In the genomic region with DNA sequence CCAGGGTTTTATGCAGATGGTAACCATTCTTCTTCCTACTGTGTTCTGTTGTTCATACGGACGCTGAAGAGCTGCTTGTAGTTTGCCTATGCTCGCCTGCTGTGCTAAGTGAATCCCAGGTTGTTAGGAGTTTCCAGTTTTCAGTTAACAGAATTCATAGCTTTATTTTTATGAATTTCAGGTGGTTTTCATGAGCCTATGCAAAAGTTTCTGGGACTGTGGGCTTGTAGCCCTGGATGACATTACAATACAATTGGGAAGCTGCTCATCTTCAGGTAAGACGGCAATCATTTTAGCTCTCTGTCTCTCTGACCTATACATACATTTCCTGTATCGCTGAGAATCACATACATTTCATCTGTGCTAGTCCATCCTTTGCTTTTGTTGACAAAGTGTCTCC, we compare ENCODE assay signal across 28 cellular contexts.
"Had no signal": no experiment of that assay in that cellular context is flagged by ENCODE, and none has a peak within 500 bp of the region (broad histone marks: within the 10 kb centered on the region; RNA-seq: fewer than 3 reads in every experiment).

No MANE protein-coding gene starts in this region.

- H3K4me3 ChIP-seq: ascending aorta, breast epithelium, cardiac muscle cell, esophagus muscularis mucosa, gastrocnemius medialis, heart right ventricle had no signal

- H3K27ac ChIP-seq: ascending aorta, breast epithelium, cardiac muscle cell, esophagus muscularis mucosa, foreskin keratinocyte, gastrocnemius medialis, heart right ventricle had no signal

- DNase-seq: activated CD4-positive, alpha-beta memory T cell treated with anti-CD3 and anti-CD28 coated beads for 36 hours; activated CD4-positive, alpha-beta T cell treated with anti-CD3 and anti-CD28 coated beads for 36 hours; activated CD4-positive, alpha-beta T cell treated with anti-CD3 and anti-CD28 coated beads, Interleukin-2, amount 10 ng/mL, durations not matched to agents 24 days and 14 days; activated CD4-positive, CD25-positive, alpha-beta regulatory T cell; activated CD4-positive, CD25-positive, alpha-beta regulatory T cell treated with anti-CD3 and anti-CD28 coated beads, Interleukin-2, amount 50 U/mL, for 72 hours; activated CD8-positive, alpha-beta memory T cell treated with anti-CD3 and anti-CD28 coated beads, Interleukin-2, amount 50 U/mL, for 48 hours; activated gamma-delta T cell; activated naive CD4-positive, alpha-beta T cell; activated naive CD4-positive, alpha-beta T cell treated with anti-CD3 and anti-CD28 coated beads, Interleukin-2, amount 10 ng/mL, durations not matched to agents 7 days and 5 days; activated naive CD8-positive, alpha-beta T cell treated with anti-CD3 and anti-CD28 coated beads, Interleukin-2, amount 10 ng/mL, durations not matched to agents 7 days and 5 days; activated T-cell treated with anti-CD3 and anti-CD28 coated beads for 4 hours; activated T-cell treated with anti-CD3 and anti-CD28 coated beads, Interleukin-2, amount 50 U/mL, for 24 hours; activated T-cell treated with anti-CD3 and anti-CD28 coated beads, Interleukin-2, amount 50 U/mL, for 72 hours; central memory CD4-positive, alpha-beta T cell; cortex of kidney; dermis blood vessel endothelial cell; effector CD4-positive, alpha-beta T cell; effector memory CD8-positive, alpha-beta T cell; erythroblast; foreskin keratinocyte; gastrocnemius medialis; heart right ventricle; T-helper 2 cell had no signal

- H3K4me1 ChIP-seq: ascending aorta, breast epithelium, gastrocnemius medialis, heart right ventricle had no signal

- H3K9me3 ChIP-seq: ascending aorta, breast epithelium, esophagus muscularis mucosa, gastrocnemius medialis, heart right ventricle had no signal

- H3K27me3 ChIP-seq: ascending aorta, breast epithelium, cardiac muscle cell, esophagus muscularis mucosa, foreskin keratinocyte, gastrocnemius medialis, heart right ventricle had no signal

- H3K36me3 ChIP-seq: breast epithelium, cardiac muscle cell, gastrocnemius medialis had no signal

- FAIRE-seq: colon had no signal
